8 cellular contexts compared by ENCODE assay signal in genomic region chr17:42520540-42520951, GRCh38. TPM values are rescaled to one million over a fixed set of nuclear protein-coding genes. Genes with fewer than 3 reads are reported as not detected.
DNase-seq lines count a peak whose midpoint lies in the region; ATAC-seq and TF ChIP-seq lines count a peak whose summit lies in the region.

No MANE protein-coding gene starts in this region.

- H3K27me3 ChIP-seq in Peyer's patch (no peaks in the 10 kb centered on the region), esophagus muscularis mucosa (no peaks in the 10 kb centered on the region), sigmoid colon (no peaks in the 10 kb centered on the region)

- no peak for TF ChIP-seq POLR2A in Peyer's patch (IDR thresholded peaks at IDR 0.05)
- no peak for TF ChIP-seq POLR2A in esophagus muscularis mucosa (IDR thresholded peaks at IDR 0.05; ENCODE audit: low read depth)
- TF ChIP-seq POLR2A in sigmoid colon (IDR thresholded peaks at IDR 0.05) = no peak

- H3K4me1 ChIP-seq in Peyer's patch = peaks cover 0 to 63% (median 15%) of the 10 kb centered on the region in 4 donors
- H3K4me1 ChIP-seq in esophagus muscularis mucosa = peaks cover 74 to 95% (median 90%) of the 10 kb centered on the region in 4 donors
- peaks cover 0 to 75% (median 73%) of the 10 kb centered on the region in 4 donors for H3K4me1 ChIP-seq in sigmoid colon

- 22% methylated on average over 9 of the region's 9 CpGs for WGBS in esophagus muscularis mucosa
- WGBS in sigmoid colon, 2 donors = 59 to 63% methylated on average over 9 of the region's 9 CpGs

- no peak for DNase-seq in Peyer's patch
- DNase-seq in esophagus muscularis mucosa (ENCODE audit: extremely low spot score) = no peak
- DNase-seq in sigmoid colon = no peak
- DNase-seq in OCI-M2 (lab: John Stamatoyannopoulos, UW; ENCODE audit: unreplicated experiment) = no peak
- no peak for DNase-seq in head of caudate nucleus

- TF ChIP-seq EP300 in esophagus muscularis mucosa (IDR thresholded peaks at IDR 0.05) (no peak), sigmoid colon (IDR thresholded peaks at IDR 0.05) (no peak)

- H3K36me3 ChIP-seq in Peyer's patch (peaks cover 0 to 22% (median 0%) of the 10 kb centered on the region in 3 donors), esophagus muscularis mucosa (peaks cover 0 to 33% (median 14%) of the 10 kb centered on the region in 4 donors), sigmoid colon (peaks cover 0 to 13% (median 0%) of the 10 kb centered on the region in 4 donors)

- TF ChIP-seq CTCF in GM12872 (IDR thresholded peaks at IDR 0.05; ENCODE audit: insufficient read depth, low read depth, low read length) (peak; percentile 39; the same call in 2 of the 3 replicates), Peyer's patch (IDR thresholded peaks at IDR 0.05) (peak in 2 of 6 experiments; percentile 2 to 24), esophagus muscularis mucosa (IDR thresholded peaks at IDR 0.05) (no peak), sigmoid colon (IDR thresholded peaks at IDR 0.05) (no peak)

- intact Hi-C loops in esophagus muscularis mucosa (cut with DNase I) = no loop called here
- intact Hi-C loops in sigmoid colon (cut with DNase I) = no loop called here
- intact Hi-C loops in head of caudate nucleus (cut with DNase I) = no loop called here

- ATAC-seq in HG02642 (IDR thresholded peaks at IDR 0.05; ENCODE audit: poor library complexity, unreplicated experiment) (no peak), HG03469 (IDR thresholded peaks at IDR 0.05; ENCODE audit: unreplicated experiment) (no peak)

- H3K9me3 ChIP-seq in Peyer's patch = no peaks in the 10 kb centered on the region
- no peaks in the 10 kb centered on the region for H3K9me3 ChIP-seq in esophagus muscularis mucosa
- no peaks in the 10 kb centered on the region for H3K9me3 ChIP-seq in sigmoid colon

- H3K4me3 ChIP-seq in Peyer's patch = no peak overlapping the region
- peak overlapping the region in 3 of 4 donors; percentile 2 to 23 (median 10) for H3K4me3 ChIP-seq in esophagus muscularis mucosa
- no peak overlapping the region for H3K4me3 ChIP-seq in sigmoid colon

- peak overlapping the region; percentile 68 to 95 (median 86) for H3K27ac ChIP-seq in Peyer's patch
- peak overlapping the region; percentile 94 to 98 (median 96) for H3K27ac ChIP-seq in esophagus muscularis mucosa (replicated peaks in 1 of 4)
- peak overlapping the region; percentile 95 to 98 (median 98) for H3K27ac ChIP-seq in sigmoid colon

RNA-seq across cellular contexts. Expression of gene NAGLU, which starts 15.5 kb away (rescaled TPM):
- total RNA-seq in Peyer's patch = 10 to 100 TPM; 12.4 to 79.2 (median 62.7) TPM
- 10 to 100 TPM; 27.8 to 36.6 (median 31.8) TPM for total RNA-seq in esophagus muscularis mucosa
- total RNA-seq in sigmoid colon = 10 to 100 TPM; 35.2 to 52.6 (median 45.0) TPM
- 10 to 100 TPM in 2 of 3 donors, 1 to 10 TPM in 1; 9.7 to 33.2 (median 12.6) TPM for polyA plus RNA-seq in sigmoid colon

RNA-seq across cellular contexts. Expression of gene HSD17B1, which starts 32.2 kb away (rescaled TPM):
- total RNA-seq in Peyer's patch = 1 to 10 TPM in 2 of 4 donors, under 1 TPM in 1, not detected in 1; 0.94 to 3.9 (median 1.7) TPM
- total RNA-seq in esophagus muscularis mucosa = 1 to 10 TPM in 1 of 4 donors, under 1 TPM in 3; 0.13 to 2.5 (median 0.62) TPM
- 1 to 10 TPM in 2 of 4 donors, under 1 TPM in 2; 0.16 to 5.3 (median 0.86) TPM for total RNA-seq in sigmoid colon
- polyA plus RNA-seq in sigmoid colon = 1 to 10 TPM; 1.2 to 1.7 (median 1.4) TPM

RNA-seq across cellular contexts. Expression of gene COASY, which starts 41.4 kb away (rescaled TPM):
- 10 to 100 TPM; 42.1 to 95.4 (median 80.2) TPM for total RNA-seq in Peyer's patch
- total RNA-seq in esophagus muscularis mucosa = 10 to 100 TPM; 13.4 to 27.5 (median 22.4) TPM
- total RNA-seq in sigmoid colon = 10 to 100 TPM; 14.3 to 17.5 (median 16.3) TPM
- 10 to 100 TPM; 48.0 to 98.9 (median 80.7) TPM for polyA plus RNA-seq in sigmoid colon

RNA-seq across cellular contexts. Expression of gene MLX, which starts 46.4 kb away (rescaled TPM):
- total RNA-seq in Peyer's patch (100 to 1,000 TPM in 3 of 4 donors, 10 to 100 TPM in 1; 65.2 to 180 (median 133) TPM), esophagus muscularis mucosa (10 to 100 TPM; 24.9 to 34.5 (median 29.3) TPM), sigmoid colon (10 to 100 TPM; 24.7 to 50.5 (median 30.8) TPM)
- polyA plus RNA-seq in sigmoid colon = 100 to 1,000 TPM in 1 of 3 donors, 10 to 100 TPM in 2; 77.1 to 129 (median 97.9) TPM

RNA-seq across cellular contexts. Expression of gene PSMC3IP, which starts 57.0 kb away (rescaled TPM):
- total RNA-seq in Peyer's patch (1 to 10 TPM in 2 of 4 donors, not detected in 2; 1.2 to 1.5 TPM), esophagus muscularis mucosa (1 to 10 TPM; 2.2 to 5.0 (median 4.2) TPM), sigmoid colon (10 to 100 TPM in 1 of 4 donors, 1 to 10 TPM in 3; 4.6 to 10.3 (median 5.7) TPM)
- polyA plus RNA-seq in sigmoid colon = 1 to 10 TPM; 2.3 to 5.8 (median 2.4) TPM

Comparison
In these comparisons a context has a peak if more than half of its experiments do, and no peak if none do; other contexts are left out.
1. H3K4me3 ChIP-seq: peak in esophagus muscularis mucosa (3 of 4); none in Peyer's patch (0 of 4) and sigmoid colon (0 of 4).
2. Peak in every context shown above with its lines, with median percentiles within 50 percentile points of each other: H3K27ac ChIP-seq.